ENCODE assay signal across 8 cellular contexts in genomic region chr12:51863921-51864700, GRCh38. TPM values are rescaled to one million over a fixed set of nuclear protein-coding genes. Genes with fewer than 3 reads are reported as not detected.
DNase-seq lines count a peak whose midpoint lies in the region; ATAC-seq, FAIRE-seq and TF ChIP-seq lines count a peak whose summit lies in the region.

No MANE protein-coding gene starts in this region.

- H4K20me1 ChIP-seq in astrocyte (ENCODE audit: insufficient read depth, low read length) = no peaks in the 10 kb centered on the region

- CTCF ChIA-PET in activated CD4-positive, alpha-beta memory T cell treated with anti-CD3 and anti-CD28 coated beads for 36 hours (lab: Charles Lee) = interaction anchor here (1.1 to 1.3 kb wide), 3 partner anchors 11 to 161 kb away, joined by 3 to 6 read pairs (median 5); no protein-coding TSS in a partner anchor
- CTCF ChIA-PET in activated CD4-positive, alpha-beta memory T cell treated with anti-CD3 and anti-CD28 coated beads, Interleukin-2, amount 10 ng/mL, durations not matched to agents 7 days and 5 days (lab: Charles Lee) = interaction anchor here (1.0 kb wide), 1 partner anchor 40 kb away, joined by 3 read pairs; no protein-coding TSS in a partner anchor

- peaks cover 22% of the 10 kb centered on the region for H3K4me1 ChIP-seq in astrocyte (ENCODE audit: insufficient read depth, low read length)

- DNase-seq in activated CD4-positive, alpha-beta memory T cell treated with anti-CD3 and anti-CD28 coated beads for 36 hours = peak; percentile 58
- DNase-seq in activated CD4-positive, alpha-beta memory T cell treated with anti-CD3 and anti-CD28 coated beads, Interleukin-2, amount 10 ng/mL, durations not matched to agents 7 days and 5 days = no peak
- peak; percentile 27 for DNase-seq in astrocyte (ENCODE audit: low read depth)
- no peak for DNase-seq in left colon
- DNase-seq in stimulated activated CD8-positive, alpha-beta memory T cell treated with anti-CD3 and anti-CD28 coated beads, Interleukin-4, amount 100 ng/mL, for 48 hours = peak; percentile 42

- peak overlapping the region; percentile 40 for H3K4me3 ChIP-seq in astrocyte (ENCODE audit: insufficient read depth, low read depth, low read length)

- H3K9me3 Mint-ChIP-seq in activated CD4-positive, alpha-beta memory T cell treated with anti-CD3 and anti-CD28 coated beads for 36 hours = no peaks in the 10 kb centered on the region
- no peaks in the 10 kb centered on the region for H3K9me3 Mint-ChIP-seq in activated CD4-positive, alpha-beta memory T cell treated with anti-CD3 and anti-CD28 coated beads, Interleukin-2, amount 10 ng/mL, durations not matched to agents 7 days and 5 days
- H3K9me3 Mint-ChIP-seq in astrocyte (ENCODE audit: unreplicated experiment) = no peaks in the 10 kb centered on the region

- H3K36me3 ChIP-seq in astrocyte (ENCODE audit: insufficient read depth, low read length) = no peaks in the 10 kb centered on the region

- no peaks in the 10 kb centered on the region for H3K36me3 Mint-ChIP-seq in activated CD4-positive, alpha-beta memory T cell treated with anti-CD3 and anti-CD28 coated beads for 36 hours
- no peaks in the 10 kb centered on the region for H3K36me3 Mint-ChIP-seq in activated CD4-positive, alpha-beta memory T cell treated with anti-CD3 and anti-CD28 coated beads, Interleukin-2, amount 10 ng/mL, durations not matched to agents 7 days and 5 days (ENCODE audit: low read depth)
- H3K36me3 Mint-ChIP-seq in astrocyte (ENCODE audit: low read depth, unreplicated experiment) = no peaks in the 10 kb centered on the region

- intact Hi-C loops in activated CD4-positive, alpha-beta memory T cell treated with anti-CD3 and anti-CD28 coated beads for 36 hours (cut with micrococcal nuclease) = no loop called here
- intact Hi-C loops in left colon (cut with DNase I, micrococcal nuclease) = no loop called here

- no peak overlapping the region for H3K27ac Mint-ChIP-seq in activated CD4-positive, alpha-beta memory T cell treated with anti-CD3 and anti-CD28 coated beads for 36 hours
- H3K27ac Mint-ChIP-seq in activated CD4-positive, alpha-beta memory T cell treated with anti-CD3 and anti-CD28 coated beads, Interleukin-2, amount 10 ng/mL, durations not matched to agents 7 days and 5 days = no peak overlapping the region
- no peak overlapping the region for H3K27ac Mint-ChIP-seq in astrocyte (ENCODE audit: unreplicated experiment)

- peaks cover 8% of the 10 kb centered on the region for H3K4me1 Mint-ChIP-seq in activated CD4-positive, alpha-beta memory T cell treated with anti-CD3 and anti-CD28 coated beads for 36 hours (ENCODE audit: low read depth)
- peaks cover 1% of the 10 kb centered on the region for H3K4me1 Mint-ChIP-seq in activated CD4-positive, alpha-beta memory T cell treated with anti-CD3 and anti-CD28 coated beads, Interleukin-2, amount 10 ng/mL, durations not matched to agents 7 days and 5 days
- peaks cover 13% of the 10 kb centered on the region for H3K4me1 Mint-ChIP-seq in astrocyte (ENCODE audit: low read depth, unreplicated experiment)

- ATAC-seq in left colon (peak; percentile 42), HG02885 (IDR thresholded peaks at IDR 0.05; ENCODE audit: poor library complexity, unreplicated experiment) (no peak), GM18861 (IDR thresholded peaks at IDR 0.05; ENCODE audit: unreplicated experiment) (no peak), HG02938 (IDR thresholded peaks at IDR 0.05; ENCODE audit: unreplicated experiment) (no peak)

- peak overlapping the region; percentile 25 for H3K9ac ChIP-seq in astrocyte (ENCODE audit: low read length)

- H3K9me3 ChIP-seq in astrocyte (ENCODE audit: insufficient read depth, low read depth, low read length) = no peaks in the 10 kb centered on the region

- peaks cover 5% of the 10 kb centered on the region for H3K27me3 ChIP-seq in astrocyte (ENCODE audit: insufficient read depth, low read length)

- H3K4me3 Mint-ChIP-seq in activated CD4-positive, alpha-beta memory T cell treated with anti-CD3 and anti-CD28 coated beads for 36 hours = peak overlapping the region; percentile 12
- no peak overlapping the region for H3K4me3 Mint-ChIP-seq in activated CD4-positive, alpha-beta memory T cell treated with anti-CD3 and anti-CD28 coated beads, Interleukin-2, amount 10 ng/mL, durations not matched to agents 7 days and 5 days
- peak overlapping the region; percentile 76 for H3K4me3 Mint-ChIP-seq in astrocyte (ENCODE audit: unreplicated experiment)

- H3K27ac ChIP-seq in astrocyte (ENCODE audit: low read depth, low read length) = no peak overlapping the region

- peak overlapping the region; percentile 64 for H2AFZ ChIP-seq in astrocyte (ENCODE audit: low read depth, low read length)

- FAIRE-seq in astrocyte (lab: Jason Lieb, UNC) = no peak

- H3K27me3 Mint-ChIP-seq in activated CD4-positive, alpha-beta memory T cell treated with anti-CD3 and anti-CD28 coated beads for 36 hours = peaks cover 56% of the 10 kb centered on the region
- peaks cover 65% of the 10 kb centered on the region for H3K27me3 Mint-ChIP-seq in activated CD4-positive, alpha-beta memory T cell treated with anti-CD3 and anti-CD28 coated beads, Interleukin-2, amount 10 ng/mL, durations not matched to agents 7 days and 5 days
- peaks cover 44% of the 10 kb centered on the region for H3K27me3 Mint-ChIP-seq in astrocyte (ENCODE audit: low read depth, unreplicated experiment)

- no peaks in the 10 kb centered on the region for H3K79me2 ChIP-seq in astrocyte (ENCODE audit: insufficient read depth, low read length)

- peak overlapping the region; percentile 84 for H3K4me2 ChIP-seq in astrocyte (ENCODE audit: low read length)

- no peak for TF ChIP-seq CTCF in astrocyte (IDR thresholded peaks at IDR 0.05; ENCODE audit: insufficient read depth, low read depth, low read length)

- POLR2A ChIA-PET in activated CD4-positive, alpha-beta memory T cell treated with anti-CD3 and anti-CD28 coated beads for 36 hours (lab: Charles Lee) = interaction anchor here (0.6 kb wide), 1 partner anchor 54 kb away, joined by 3 read pairs; no protein-coding TSS in a partner anchor
- POLR2A ChIA-PET in activated CD4-positive, alpha-beta memory T cell treated with anti-CD3 and anti-CD28 coated beads, Interleukin-2, amount 10 ng/mL, durations not matched to agents 7 days and 5 days (lab: Charles Lee) = no interaction called here

RNA-seq across cellular contexts. Expression of gene FIGNL2, which starts 15.6 kb away (rescaled TPM):
- under 1 TPM; 0.29 to 0.31 TPM for total RNA-seq in activated CD4-positive, alpha-beta memory T cell treated with anti-CD3 and anti-CD28 coated beads for 36 hours
- under 1 TPM; 0.23 to 0.33 TPM for total RNA-seq in activated CD4-positive, alpha-beta memory T cell treated with anti-CD3 and anti-CD28 coated beads, Interleukin-2, amount 10 ng/mL, durations not matched to agents 7 days and 5 days
- total RNA-seq in astrocyte = 5.0 and 6.7 TPM in 2 replicates
- under 1 TPM; 0.24 to 0.36 TPM for total RNA-seq in left colon

RNA-seq across cellular contexts. Expression of gene ANKRD33, which starts 23.8 kb away (rescaled TPM):
- total RNA-seq in activated CD4-positive, alpha-beta memory T cell treated with anti-CD3 and anti-CD28 coated beads for 36 hours = not detected
- total RNA-seq in activated CD4-positive, alpha-beta memory T cell treated with anti-CD3 and anti-CD28 coated beads, Interleukin-2, amount 10 ng/mL, durations not matched to agents 7 days and 5 days = not detected
- total RNA-seq in astrocyte = not detected in 2 replicates
- total RNA-seq in left colon = not detected

RNA-seq across cellular contexts. Expression of gene ACVRL1, which starts 43.2 kb away (rescaled TPM):
- not detected for total RNA-seq in activated CD4-positive, alpha-beta memory T cell treated with anti-CD3 and anti-CD28 coated beads for 36 hours
- not detected for total RNA-seq in activated CD4-positive, alpha-beta memory T cell treated with anti-CD3 and anti-CD28 coated beads, Interleukin-2, amount 10 ng/mL, durations not matched to agents 7 days and 5 days
- total RNA-seq in astrocyte = 0.95 and 1.3 TPM in 2 replicates
- 100 to 1,000 TPM; 188 to 214 TPM for total RNA-seq in left colon

Comparison
In these comparisons a context has a peak if more than half of its experiments do, and no peak if none do; other contexts are left out.
1. DNase-seq: peak in activated CD4-positive, alpha-beta memory T cell treated with anti-CD3 and anti-CD28 coated beads for 36 hours (single experiment), astrocyte (single experiment) and stimulated activated CD8-positive, alpha-beta memory T cell treated with anti-CD3 and anti-CD28 coated beads, Interleukin-4, amount 100 ng/mL, for 48 hours (single experiment); none in activated CD4-positive, alpha-beta memory T cell treated with anti-CD3 and anti-CD28 coated beads, Interleukin-2, amount 10 ng/mL, durations not matched to agents 7 days and 5 days (single experiment) and left colon (0 of 2).
2. RNA of gene ACVRL1, which starts 43.2 kb away (total RNA-seq): 188 to 214 TPM in left colon; 0.95 to 1.3 TPM in astrocyte, not detected in activated CD4-positive, alpha-beta memory T cell treated with anti-CD3 and anti-CD28 coated beads for 36 hours and not detected in activated CD4-positive, alpha-beta memory T cell treated with anti-CD3 and anti-CD28 coated beads, Interleukin-2, amount 10 ng/mL, durations not matched to agents 7 days and 5 days; every median in the first group is over 10 times any median in the second.